1 cellular context compared by ENCODE assay signal in genomic region chr1:2404890-2405511, GRCh38.
TF ChIP-seq lines count a peak whose summit lies in the region.

No MANE protein-coding gene starts in this region.

TF ChIP-seq in HepG2, 621 proteins besides CTCF, POLR2A, EP300 and RAD21:
- TF ChIP-seq ZNF616 (CRISPR knock-in tag; IDR thresholded peaks at IDR 0.05; ENCODE audit: low read depth) (no peak), NFYC (CRISPR knock-in tag; IDR thresholded peaks at IDR 0.05) (no peak), AGO2 (optimal IDR thresholded peaks at IDR 0.05; ENCODE audit: low read depth, low read length) (peak; percentile 95), KDM4B (CRISPR knock-in tag; IDR thresholded peaks at IDR 0.05) (no peak), ZNF232 (CRISPR knock-in tag; IDR thresholded peaks at IDR 0.05; ENCODE audit: borderline replicate concordance) (no peak), POLR2AphosphoS5 (IDR thresholded peaks at IDR 0.05; ENCODE audit: low read depth, low read length) (peak; percentile 29; the same call in 1 of the 2 replicates), ZFP91 (CRISPR knock-in tag; IDR thresholded peaks at IDR 0.05; ENCODE audit: borderline replicate concordance) (0 out of 2 replicates have a peak, but pooled peaks have one; percentile 25), ZBTB33 (CRISPR knock-in tag; IDR thresholded peaks at IDR 0.05) (0 out of 2 replicates have a peak, but pooled peaks have one; percentile 19), EHMT2 (IDR thresholded peaks at IDR 0.05; ENCODE audit: borderline replicate concordance, low read depth, low read length) (no peak), POLR2G (IDR thresholded peaks at IDR 0.05; ENCODE audit: low read depth, low read length) (0 out of 2 replicates have a peak, but pooled peaks have one; percentile 6)
- TF ChIP-seq, protein P1, sequence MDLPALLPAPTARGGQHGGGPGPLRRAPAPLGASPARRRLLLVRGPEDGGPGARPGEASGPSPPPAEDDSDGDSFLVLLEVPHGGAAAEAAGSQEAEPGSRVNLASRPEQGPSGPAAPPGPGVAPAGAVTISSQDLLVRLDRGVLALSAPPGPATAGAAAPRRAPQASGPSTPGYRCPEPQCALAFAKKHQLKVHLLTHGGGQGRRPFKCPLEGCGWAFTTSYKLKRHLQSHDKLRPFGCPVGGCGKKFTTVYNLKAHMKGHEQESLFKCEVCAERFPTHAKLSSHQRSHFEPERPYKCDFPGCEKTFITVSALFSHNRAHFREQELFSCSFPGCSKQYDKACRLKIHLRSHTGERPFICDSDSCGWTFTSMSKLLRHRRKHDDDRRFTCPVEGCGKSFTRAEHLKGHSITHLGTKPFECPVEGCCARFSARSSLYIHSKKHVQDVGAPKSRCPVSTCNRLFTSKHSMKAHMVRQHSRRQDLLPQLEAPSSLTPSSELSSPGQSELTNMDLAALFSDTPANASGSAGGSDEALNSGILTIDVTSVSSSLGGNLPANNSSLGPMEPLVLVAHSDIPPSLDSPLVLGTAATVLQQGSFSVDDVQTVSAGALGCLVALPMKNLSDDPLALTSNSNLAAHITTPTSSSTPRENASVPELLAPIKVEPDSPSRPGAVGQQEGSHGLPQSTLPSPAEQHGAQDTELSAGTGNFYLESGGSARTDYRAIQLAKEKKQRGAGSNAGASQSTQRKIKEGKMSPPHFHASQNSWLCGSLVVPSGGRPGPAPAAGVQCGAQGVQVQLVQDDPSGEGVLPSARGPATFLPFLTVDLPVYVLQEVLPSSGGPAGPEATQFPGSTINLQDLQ (CRISPR knock-in tag; IDR thresholded peaks at IDR 0.05) = no peak
